15 cellular contexts compared by ENCODE assay signal in genomic region chr14:51513281-51513680, GRCh38.
DNase-seq lines count a peak whose midpoint lies in the region; ATAC-seq and TF ChIP-seq lines count a peak whose summit lies in the region.
"Had no signal": no experiment of that assay in that cellular context is flagged by ENCODE, and none has a peak within 500 bp of the region (broad histone marks: within the 10 kb centered on the region; RNA-seq: fewer than 3 reads in every experiment).

No MANE protein-coding gene starts in this region.

- in situ Hi-C loops in astrocyte of the cerebellum (cut with HindIII; ENCODE audit: low sequenced_read_pairs) = no loop called here

- ATAC-seq in left lobe of liver (peak; percentile 59), GM18519 (IDR thresholded peaks at IDR 0.05; ENCODE audit: low FRiP score, unreplicated experiment) (no peak), GM19395 (IDR thresholded peaks at IDR 0.05; ENCODE audit: unreplicated experiment) (no peak)
- ATAC-seq: GM12878 had no signal

- H3K4me3 ChIP-seq in AG10803 (ENCODE audit: low read length) = no peak overlapping the region
- H3K4me3 ChIP-seq in astrocyte of the cerebellum (ENCODE audit: low read depth, low read length) = no peak overlapping the region
- H3K4me3 ChIP-seq: BLaER1, GM12878 had no signal

- no peak for TF ChIP-seq CTCF in AG10803 (conservative IDR thresholded peaks at IDR 0.05; ENCODE audit: low read length)
- no peak for TF ChIP-seq CTCF in astrocyte of the cerebellum (IDR thresholded peaks at IDR 0.05; ENCODE audit: low read depth, low read length, missing control alignments)

- DNase-seq in AG10803 (ENCODE audit: low read depth) (peak; percentile 70), M059J (ENCODE audit: low read depth) (peak; percentile 89), astrocyte of the cerebellum (ENCODE audit: low read depth) (peak; percentile 51), left lobe of liver (ENCODE audit: low spot score) (no peak), hepatic stellate cell (ENCODE audit: low spot score) (no peak), NCI-H82 treated with DMSO at 0.1 percent for 48 hours (lab: John Stamatoyannopoulos, UW; ENCODE audit: unreplicated experiment) (no peak)
- DNase-seq: AML-193; Caco-2; CD8-positive, alpha-beta memory T cell; DND-41; HCEC 1CT had no signal

Comparison
In these comparisons a context has a peak if more than half of its experiments do, and no peak if none do; other contexts are left out.
1. DNase-seq: peak in AG10803 (single experiment), M059J (single experiment) and astrocyte of the cerebellum (single experiment); none in left lobe of liver (single experiment), hepatic stellate cell (single experiment) and NCI-H82 treated with DMSO at 0.1 percent for 48 hours (single experiment).